1 cellular context compared by ENCODE assay signal in the genomic region with DNA sequence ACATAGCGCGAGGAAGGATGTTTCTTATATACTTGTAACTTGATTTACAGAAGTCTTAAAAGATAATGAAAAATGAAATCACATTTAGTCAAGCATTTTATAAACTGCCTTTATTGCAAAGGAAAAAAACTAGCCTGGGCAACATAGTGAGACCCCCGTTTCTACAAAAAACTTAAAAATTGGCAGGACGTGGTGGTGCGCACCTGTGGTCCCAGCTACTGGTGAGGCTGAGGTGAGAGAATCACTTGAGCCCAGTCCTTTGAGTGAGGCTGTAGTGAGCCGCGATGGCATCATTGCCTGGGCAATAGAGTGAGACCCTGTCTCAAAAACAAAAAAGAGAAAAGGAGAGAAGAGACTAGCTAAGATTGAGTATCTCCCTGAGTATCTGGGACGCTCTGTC.
TF ChIP-seq lines count a peak whose summit lies in the region.

No MANE protein-coding gene starts in this region.

TF ChIP-seq in K562, 482 proteins besides CTCF, POLR2A, EP300 and RAD21 (continued from another document):
- TF ChIP-seq, protein P1, sequence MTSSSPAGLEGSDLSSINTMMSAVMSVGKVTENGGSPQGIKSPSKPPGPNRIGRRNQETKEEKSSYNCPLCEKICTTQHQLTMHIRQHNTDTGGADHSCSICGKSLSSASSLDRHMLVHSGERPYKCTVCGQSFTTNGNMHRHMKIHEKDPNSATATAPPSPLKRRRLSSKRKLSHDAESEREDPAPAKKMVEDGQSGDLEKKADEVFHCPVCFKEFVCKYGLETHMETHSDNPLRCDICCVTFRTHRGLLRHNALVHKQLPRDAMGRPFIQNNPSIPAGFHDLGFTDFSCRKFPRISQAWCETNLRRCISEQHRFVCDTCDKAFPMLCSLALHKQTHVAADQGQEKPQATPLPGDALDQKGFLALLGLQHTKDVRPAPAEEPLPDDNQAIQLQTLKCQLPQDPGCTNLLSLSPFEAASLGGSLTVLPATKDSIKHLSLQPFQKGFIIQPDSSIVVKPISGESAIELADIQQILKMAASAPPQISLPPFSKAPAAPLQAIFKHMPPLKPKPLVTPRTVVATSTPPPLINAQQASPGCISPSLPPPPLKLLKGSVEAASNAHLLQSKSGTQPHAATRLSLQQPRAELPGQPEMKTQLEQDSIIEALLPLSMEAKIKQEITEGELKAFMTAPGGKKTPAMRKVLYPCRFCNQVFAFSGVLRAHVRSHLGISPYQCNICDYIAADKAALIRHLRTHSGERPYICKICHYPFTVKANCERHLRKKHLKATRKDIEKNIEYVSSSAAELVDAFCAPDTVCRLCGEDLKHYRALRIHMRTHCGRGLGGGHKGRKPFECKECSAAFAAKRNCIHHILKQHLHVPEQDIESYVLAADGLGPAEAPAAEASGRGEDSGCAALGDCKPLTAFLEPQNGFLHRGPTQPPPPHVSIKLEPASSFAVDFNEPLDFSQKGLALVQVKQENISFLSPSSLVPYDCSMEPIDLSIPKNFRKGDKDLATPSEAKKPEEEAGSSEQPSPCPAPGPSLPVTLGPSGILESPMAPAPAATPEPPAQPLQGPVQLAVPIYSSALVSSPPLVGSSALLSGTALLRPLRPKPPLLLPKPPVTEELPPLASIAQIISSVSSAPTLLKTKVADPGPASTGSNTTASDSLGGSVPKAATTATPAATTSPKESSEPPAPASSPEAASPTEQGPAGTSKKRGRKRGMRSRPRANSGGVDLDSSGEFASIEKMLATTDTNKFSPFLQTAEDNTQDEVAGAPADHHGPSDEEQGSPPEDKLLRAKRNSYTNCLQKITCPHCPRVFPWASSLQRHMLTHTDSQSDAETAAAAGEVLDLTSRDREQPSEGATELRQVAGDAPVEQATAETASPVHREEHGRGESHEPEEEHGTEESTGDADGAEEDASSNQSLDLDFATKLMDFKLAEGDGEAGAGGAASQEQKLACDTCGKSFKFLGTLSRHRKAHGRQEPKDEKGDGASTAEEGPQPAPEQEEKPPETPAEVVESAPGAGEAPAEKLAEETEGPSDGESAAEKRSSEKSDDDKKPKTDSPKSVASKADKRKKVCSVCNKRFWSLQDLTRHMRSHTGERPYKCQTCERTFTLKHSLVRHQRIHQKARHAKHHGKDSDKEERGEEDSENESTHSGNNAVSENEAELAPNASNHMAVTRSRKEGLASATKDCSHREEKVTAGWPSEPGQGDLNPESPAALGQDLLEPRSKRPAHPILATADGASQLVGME (CRISPR knock-in tag; IDR thresholded peaks at IDR 0.05): no peak
- TF ChIP-seq SRSF9 (IDR thresholded peaks at IDR 0.05; ENCODE audit: borderline replicate concordance, low read depth, low read length): no peak
- no peak for TF ChIP-seq MAFF (IDR thresholded peaks at IDR 0.05; ENCODE audit: low read length)
- no peak for TF ChIP-seq ETV5 (CRISPR knock-in tag; IDR thresholded peaks at IDR 0.05; ENCODE audit: low read depth)
- no peak for TF ChIP-seq POLR2AphosphoS2 (IDR thresholded peaks at IDR 0.05; ENCODE audit: low read length)
